ENCODE assay signal across 9 cellular contexts in the genomic region with DNA sequence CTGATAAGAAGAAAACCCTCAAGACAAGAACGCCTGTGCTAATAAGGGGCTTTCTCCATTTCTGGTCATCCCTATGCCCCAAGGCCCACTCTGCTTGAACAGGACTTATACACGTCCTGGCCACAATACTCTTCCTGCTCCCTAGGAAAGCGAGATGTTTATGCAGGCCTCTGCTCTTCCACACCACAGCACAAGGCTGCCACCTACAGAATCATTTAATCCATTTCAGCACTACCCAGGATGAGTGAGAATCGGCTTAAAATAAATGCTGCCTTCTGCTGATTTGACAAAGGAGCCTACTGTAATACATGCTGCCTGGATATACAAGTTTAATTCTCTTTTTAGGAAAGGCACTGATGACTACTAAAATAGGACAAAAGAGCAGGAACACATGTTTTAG. TPM values are rescaled to one million over a fixed set of nuclear protein-coding genes. Genes with fewer than 3 reads are reported as not detected.
DNase-seq lines count a peak whose midpoint lies in the region; ATAC-seq and TF ChIP-seq lines count a peak whose summit lies in the region.
"Had no signal": no experiment of that assay in that cellular context is flagged by ENCODE, and none has a peak within 500 bp of the region (broad histone marks: within the 10 kb centered on the region; RNA-seq: fewer than 3 reads in every experiment).

No MANE protein-coding gene starts in this region.

- H3K36me3 ChIP-seq in left lung = peaks cover 0 to 17% of the 10 kb centered on the region in 2 donors

- H3K4me3 Mint-ChIP-seq in CD14-positive monocyte = no peak overlapping the region
- H3K4me3 Mint-ChIP-seq: CD4-positive, CD25-positive, alpha-beta regulatory T cell had no signal

- H3K4me3 ChIP-seq in left lung = no peak overlapping the region

- intact Hi-C loops in left lung (cut with DNase I) (loop anchor here in 1 of 2 donors (10.0 kb wide), 1 partner anchor 562 kb away; no protein-coding TSS in a partner anchor), CD14-positive monocyte (cut with micrococcal nuclease) (no loop called here)

- no peaks in the 10 kb centered on the region for H3K9me3 Mint-ChIP-seq in CD14-positive monocyte
- H3K9me3 Mint-ChIP-seq: CD4-positive, CD25-positive, alpha-beta regulatory T cell had no signal

- H3K4me1 ChIP-seq in left lung = no peaks in the 10 kb centered on the region

- no peaks in the 10 kb centered on the region for H3K27me3 Mint-ChIP-seq in CD14-positive monocyte (ENCODE audit: low read depth in 3 of 3)

- peak; percentile 62 for ATAC-seq in left lung

- H3K27ac Mint-ChIP-seq in CD14-positive monocyte = no peak overlapping the region
- H3K27ac Mint-ChIP-seq: CD4-positive, CD25-positive, alpha-beta regulatory T cell had no signal

- H3K4me1 Mint-ChIP-seq in CD14-positive monocyte = no peaks in the 10 kb centered on the region
- H3K4me1 Mint-ChIP-seq: CD4-positive, CD25-positive, alpha-beta regulatory T cell had no signal

- peaks cover 56 to 61% of the 10 kb centered on the region in 2 donors for H3K36me3 Mint-ChIP-seq in CD14-positive monocyte
- H3K36me3 Mint-ChIP-seq: CD4-positive, CD25-positive, alpha-beta regulatory T cell had no signal

- H3K9me3 ChIP-seq in left lung = no peaks in the 10 kb centered on the region

- no peak overlapping the region for H3K27ac ChIP-seq in left lung

- H3K27me3 ChIP-seq in left lung = no peaks in the 10 kb centered on the region

- TF ChIP-seq CTCF in left lung (IDR thresholded peaks at IDR 0.05) (no peak), CD14-positive monocyte (IDR thresholded peaks at IDR 0.05) (no peak)

- DNase-seq in SIG-M5 treated with dmso at 0.1 percent for 504 hours (lab: John Stamatoyannopoulos, UW; ENCODE audit: unreplicated experiment) (peak; percentile 39), SIG-M5 (lab: John Stamatoyannopoulos, UW) (no peak), NCI-H446 treated with DMSO at 0.1 percent for 48 hours (lab: John Stamatoyannopoulos, UW) (peak; percentile 3), cerebellar cortex (ENCODE audit: low spot score) (peak; percentile 65), left lung (no peak), CD14-positive monocyte (ENCODE audit: low spot score) (no peak), GM19238 (ENCODE audit: insufficient read length, low spot score) (no peak)
- DNase-seq in activated CD8-positive, alpha-beta memory T cell treated with anti-CD3 and anti-CD28 coated beads, Interleukin-2, amount 50 U/mL, for 48 hours = no peak

RNA-seq across cellular contexts. Expression of a gene that starts 29.4 kb away (rescaled TPM):
- total RNA-seq in left lung = 10 to 100 TPM; 12.3 to 15.1 TPM
- polyA plus RNA-seq in CD14-positive monocyte = 1 to 10 TPM in 1 of 2 donors, under 1 TPM in 1; 0.61 to 2.1 TPM

Comparison
In these comparisons a context has a peak if more than half of its experiments do, and no peak if none do; other contexts are left out.
1. DNase-seq: peak in SIG-M5 treated with dmso at 0.1 percent for 504 hours (single experiment), NCI-H446 treated with DMSO at 0.1 percent for 48 hours (single experiment) and cerebellar cortex (single experiment); none in SIG-M5 (single experiment), left lung (0 of 2), CD14-positive monocyte (single experiment), activated CD8-positive, alpha-beta memory T cell treated with anti-CD3 and anti-CD28 coated beads, Interleukin-2, amount 50 U/mL, for 48 hours (single experiment) and GM19238 (single experiment).